Comparison of ENCODE assay signal across 12 cellular contexts in genomic region chr19:38507551-38508127, GRCh38.
"Had no signal": no experiment of that assay in that cellular context is flagged by ENCODE, and none has a peak within 500 bp of the region (broad histone marks: within the 10 kb centered on the region; RNA-seq: fewer than 3 reads in every experiment).

No MANE protein-coding gene starts in this region.

- H3K36me3 ChIP-seq: transverse colon, WERI-Rb-1 had no signal

- H3K4me3 ChIP-seq: psoas muscle, transverse colon had no signal

- DNase-seq: activated CD8-positive, alpha-beta memory T cell treated with anti-CD3 and anti-CD28 coated beads, Interleukin-2, amount 50 U/mL, for 4 hours; cortex of kidney had no signal

- H3K4me3 Mint-ChIP-seq: activated CD8-positive, alpha-beta T cell treated with anti-CD3 and anti-CD28 coated beads, Interleukin-2, amount 10 ng/mL, durations not matched to agents 7 days and 5 days; brain; natural killer cell treated with Interleukin-12 subunit alpha and Interleukin-12 subunit beta and Interleukin-15 and Interleukin-18, amount 100 ng/mL, for 72 hours; T-helper 1 cell treated with Interleukin-12 subunit alpha and Interleukin-12 subunit beta and Interleukin-4 antibody, amounts not matched to agents 30 μg/mL and 1 μg/mL, for 36 hours had no signal

- H3K27me3 Mint-ChIP-seq: activated naive CD8-positive, alpha-beta T cell had no signal

- H3K27ac ChIP-seq: foreskin keratinocyte, psoas muscle, transverse colon, WERI-Rb-1 had no signal

- H3K36me3 Mint-ChIP-seq: activated naive CD8-positive, alpha-beta T cell; natural killer cell treated with Interleukin-12 subunit alpha and Interleukin-12 subunit beta and Interleukin-15 and Interleukin-18, amount 100 ng/mL, for 72 hours had no signal

- H3K9me3 Mint-ChIP-seq: natural killer cell treated with Interleukin-12 subunit alpha and Interleukin-12 subunit beta and Interleukin-15 and Interleukin-18, amount 100 ng/mL, for 72 hours; T-helper 1 cell treated with Interleukin-12 subunit alpha and Interleukin-12 subunit beta and Interleukin-4 antibody, amounts not matched to agents 30 μg/mL and 1 μg/mL, for 36 hours had no signal

- H3K27me3 ChIP-seq: foreskin keratinocyte, transverse colon had no signal

- H3K27ac Mint-ChIP-seq: activated CD8-positive, alpha-beta T cell treated with anti-CD3 and anti-CD28 coated beads, Interleukin-2, amount 10 ng/mL, durations not matched to agents 7 days and 5 days; activated naive CD8-positive, alpha-beta T cell; brain; natural killer cell treated with Interleukin-12 subunit alpha and Interleukin-12 subunit beta and Interleukin-15 and Interleukin-18, amount 100 ng/mL, for 72 hours had no signal

- FAIRE-seq: small intestine had no signal

- H3K4me1 ChIP-seq: foreskin keratinocyte, psoas muscle, transverse colon had no signal

- H3K9me3 ChIP-seq: psoas muscle, transverse colon had no signal
